ENCODE assay signal across 22 cellular contexts in the genomic region with DNA sequence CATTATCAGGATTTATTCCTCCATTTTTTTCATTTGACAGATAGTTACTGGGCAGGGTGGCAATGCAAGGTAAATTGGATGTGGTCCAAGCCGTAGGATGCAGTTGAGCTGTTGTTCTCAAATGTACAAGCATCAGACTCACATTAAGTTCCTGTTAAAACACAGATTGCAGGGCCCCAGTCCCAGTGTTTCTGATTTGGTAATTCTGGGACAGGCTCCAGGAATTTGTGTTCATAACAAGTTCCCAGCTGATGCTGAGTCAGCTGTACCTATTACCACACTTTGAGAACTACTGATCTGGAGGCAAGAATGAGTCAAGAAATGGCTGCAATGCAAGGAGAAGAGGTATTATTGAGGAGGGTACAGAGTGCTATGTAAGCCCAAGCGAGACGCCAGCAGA. TPM values are rescaled to one million over a fixed set of nuclear protein-coding genes. Genes with fewer than 3 reads are reported as not detected.
A peak's percentile ranks its signal among the peaks of the same experiment; 100 is the strongest.
DNase-seq lines count a peak whose midpoint lies in the region; ATAC-seq, FAIRE-seq and TF ChIP-seq lines count a peak whose summit lies in the region.
"Had no signal": no experiment of that assay in that cellular context is flagged by ENCODE, and none has a peak within 500 bp of the region (broad histone marks: within the 10 kb centered on the region; RNA-seq: fewer than 3 reads in every experiment).

No MANE protein-coding gene starts in this region.

- no peak overlapping the region for H3K23ac ChIP-seq in H1 (ENCODE audit: insufficient read length)

- POLR2A ChIA-PET in PC-3 (lab: Charles Lee; ENCODE audit: unreplicated experiment): no interaction called here
- POLR2A ChIA-PET in H1 (lab: Charles Lee; ENCODE audit: partially characterized antibody): no interaction called here

- H2AK5ac ChIP-seq in H1 (ENCODE audit: low read depth, low read length): no peak overlapping the region

- no peak overlapping the region for H3K18ac ChIP-seq in H1 (ENCODE audit: extremely low read depth, low read length)

- H2BK15ac ChIP-seq in H1 (ENCODE audit: low read length): no peak overlapping the region

- TF ChIP-seq EP300 in H1 (IDR thresholded peaks at IDR 0.05; ENCODE audit: borderline replicate concordance in 1 of 2, low read depth in 2 of 2, low read length in 2 of 2): no peak

- H3K4me2 ChIP-seq in PC-3 (ENCODE audit: low read length) (no peak overlapping the region), H1 (ENCODE audit: insufficient read depth in 1 of 2, low read depth in 2 of 2, low read length in 2 of 2) (no peak overlapping the region)
- H3K4me2 ChIP-seq: BLaER1 treated with 17β-estradiol and CSF1 and Interleukin-3, amounts not matched to agents 10 nM and 100 nM had no signal

- WGBS in H1 (ENCODE audit: extremely low coverage in 1 of 2, insufficient coverage in 1 of 2, insufficient read length in 1 of 2, insufficient replicate concordance in 2 of 2, low coverage in 1 of 2, low lambda C conversion rate in 2 of 2, missing lambda C conversion rate in 1 of 2), 2 experiments: 85% methylated on average over 3 of the region's 3 CpGs; no CpG with 5 or more reads in 1 of the 2 experiments

- H2BK120ac ChIP-seq in H1 (replicated peaks; ENCODE audit: low read depth, low read length): no peak overlapping the region

- no peaks in the 10 kb centered on the region for H3K4me1 Mint-ChIP-seq in activated naive CD4-positive, alpha-beta T cell treated with anti-CD3 and anti-CD28 coated beads for 36 hours (ENCODE audit: low read depth)
- H3K4me1 Mint-ChIP-seq: activated B cell treated with CpG ODN at 0.5 μM for 24 hours, nephron had no signal

- no peak for TF ChIP-seq RAD21 in H1 (IDR thresholded peaks at IDR 0.05 in 1 of 2, conservative IDR thresholded peaks at IDR 0.05 in 1 of 2; ENCODE audit: low read depth in 2 of 2, low read length in 2 of 2)

- no peak overlapping the region for H4K5ac ChIP-seq in H1 (ENCODE audit: insufficient read length, low read depth, low read length)

- H3K56ac ChIP-seq in H1 (replicated peaks; ENCODE audit: insufficient read length, low read depth, low read length): no peak overlapping the region

- H2AFZ ChIP-seq in PC-3 (ENCODE audit: low read length) (no peak overlapping the region), H1 (ENCODE audit: low read length) (peak overlapping the region; percentile 13; the same call in 1 of the 2 replicates)

- no peaks in the 10 kb centered on the region for H3K23me2 ChIP-seq in H1 (ENCODE audit: low read depth, low read length)

- H3K27ac ChIP-seq in PC-3 (ENCODE audit: low read length) (no peak overlapping the region), H1 (ENCODE audit: low read depth, low read length) (no peak overlapping the region)
- H3K27ac ChIP-seq: BLaER1 treated with 17β-estradiol and CSF1 and Interleukin-3, amounts not matched to agents 10 nM and 100 nM; left ventricle myocardium inferior; psoas muscle had no signal

- FAIRE-seq in H1 (lab: Jason Lieb, UNC): no peak
- FAIRE-seq: GM12878, HTR-8/SVneo had no signal

- DNase-seq in GM03348 (ENCODE audit: low spot score) (peak; percentile 9), PC-3 (peak; percentile 79), H1 (ENCODE audit: low read depth in 1 of 2, low spot score in 2 of 2) (no peak), lung microvascular endothelial cell (ENCODE audit: low read depth in 2 of 2) (peak; percentile 57 to 62), NCI-H128 (lab: John Stamatoyannopoulos, UW; ENCODE audit: unreplicated experiment) (no peak), HuH-7.5 (ENCODE audit: low spot score) (no peak)
- no peak for DNase-seq in activated CD4-positive, alpha-beta T cell treated with anti-CD3 and anti-CD28 coated beads, Interleukin-2, amount 50 U/mL, for 48 hours
- DNase-seq in activated naive CD4-positive, alpha-beta T cell treated with anti-CD3 and anti-CD28 coated beads for 36 hours: no peak
- DNase-seq: activated B cell treated with CpG ODN at 0.5 μM for 24 hours; activated CD8-positive, alpha-beta memory T cell treated with anti-CD3 and anti-CD28 coated beads, Interleukin-2, amount 10 ng/mL, durations not matched to agents 7 days and 5 days; activated naive CD4-positive, alpha-beta T cell; central memory CD4-positive, alpha-beta T cell; DMS79 treated with DMSO at 0.1 percent for 48 hours; left ventricle myocardium inferior; NCI-H1092; NCI-H446; psoas muscle; stimulated activated CD4-positive, alpha-beta T cell treated with anti-CD3 and anti-CD28 coated beads, Interleukin-15, amount 100 ng/mL, for 24 hours had no signal

- peak overlapping the region; percentile 69; the same call in 1 of the 2 replicates for H2BK5ac ChIP-seq in H1 (ENCODE audit: low read depth, low read length)

- no TSS peak for BruUV-seq in PC-3 (replicated peaks; lab: Mats Ljungman, UMichigan)

- H3K9me3 ChIP-seq in PC-3 (ENCODE audit: low read length) (no peaks in the 10 kb centered on the region), H1 (ENCODE audit: insufficient read depth in 2 of 2, low read depth in 1 of 2, low read length in 1 of 2) (no peaks in the 10 kb centered on the region)
- H3K9me3 ChIP-seq: BLaER1 treated with 17β-estradiol and CSF1 and Interleukin-3, amounts not matched to agents 10 nM and 100 nM; left ventricle myocardium inferior; psoas muscle had no signal

- H3K14ac ChIP-seq in H1 (ENCODE audit: insufficient read length): no peak overlapping the region

- H3K27ac Mint-ChIP-seq in activated naive CD4-positive, alpha-beta T cell treated with anti-CD3 and anti-CD28 coated beads for 36 hours: no peak overlapping the region
- H3K27ac Mint-ChIP-seq: activated B cell treated with CpG ODN at 0.5 μM for 24 hours; activated CD8-positive, alpha-beta memory T cell treated with anti-CD3 and anti-CD28 coated beads, Interleukin-2, amount 10 ng/mL, durations not matched to agents 7 days and 5 days; nephron had no signal

- H3K79me2 ChIP-seq in PC-3 (ENCODE audit: low read length) (no peaks in the 10 kb centered on the region), H1 (ENCODE audit: control insufficient read depth in 1 of 2, insufficient read depth in 2 of 2, low read length in 2 of 2) (no peaks in the 10 kb centered on the region)

- H3K4me1 ChIP-seq in PC-3 (ENCODE audit: insufficient read depth, low read length) (peaks cover 35% of the 10 kb centered on the region), H1 (replicated peaks in 1 of 4; ENCODE audit: control insufficient read depth in 3 of 4, insufficient read depth in 4 of 4, low read length in 3 of 4) (peaks cover 0 to 5% (median 2%) of the 10 kb centered on the region in 4 experiments; a peak in 2 of 7 replicates)
- H3K4me1 ChIP-seq: left ventricle myocardium inferior, psoas muscle had no signal

- no peaks in the 10 kb centered on the region for H3K27me3 Mint-ChIP-seq in activated naive CD4-positive, alpha-beta T cell treated with anti-CD3 and anti-CD28 coated beads for 36 hours (ENCODE audit: low read depth)

- no peaks in the 10 kb centered on the region for H3K9me2 ChIP-seq in PC-3 (replicated peaks; ENCODE audit: low read length)

- no peak for TF ChIP-seq POLR2A in H1 (IDR thresholded peaks at IDR 0.05; ENCODE audit: control extremely low read depth in 1 of 2, low read depth in 2 of 2, low read length in 2 of 2)

- H3K4ac ChIP-seq in H1 (replicated peaks; ENCODE audit: insufficient read length, low read depth, low read length): no peak overlapping the region

- H2BK20ac ChIP-seq in H1 (ENCODE audit: low read length): peak overlapping the region; percentile 35; the same call in 1 of the 2 replicates

- no peak overlapping the region for H3K4me3 ChIP-seq in PC-3 (ENCODE audit: low read length)
- H3K4me3 ChIP-seq in H1 (ENCODE audit: extremely low read depth in 1 of 4, insufficient read depth in 2 of 4, low read depth in 3 of 4, low read length in 4 of 4): no peak overlapping the region
- H3K4me3 ChIP-seq: BLaER1 treated with 17β-estradiol and CSF1 and Interleukin-3, amounts not matched to agents 10 nM and 100 nM; GM12878; left ventricle myocardium inferior; psoas muscle had no signal

- H3K9me3 Mint-ChIP-seq in activated naive CD4-positive, alpha-beta T cell treated with anti-CD3 and anti-CD28 coated beads for 36 hours: no peaks in the 10 kb centered on the region
- H3K9me3 Mint-ChIP-seq: activated B cell treated with CpG ODN at 0.5 μM for 24 hours, nephron had no signal

- no peaks in the 10 kb centered on the region for H4K20me1 ChIP-seq in PC-3 (ENCODE audit: low read length)
- no peaks in the 10 kb centered on the region for H4K20me1 ChIP-seq in H1 (replicated peaks in 1 of 2; ENCODE audit: control insufficient read depth in 1 of 2, insufficient read depth in 2 of 2, low read length in 2 of 2)
- H4K20me1 ChIP-seq: BLaER1 treated with 17β-estradiol and CSF1 and Interleukin-3, amounts not matched to agents 10 nM and 100 nM had no signal

- no peak overlapping the region for H4K91ac ChIP-seq in H1 (replicated peaks; ENCODE audit: insufficient read length, low read length)

- no peak overlapping the region for H4K8ac ChIP-seq in H1 (ENCODE audit: extremely low read depth, insufficient read depth, low read length)

- H3K4me3 Mint-ChIP-seq in activated naive CD4-positive, alpha-beta T cell treated with anti-CD3 and anti-CD28 coated beads for 36 hours: no peak overlapping the region
- H3K4me3 Mint-ChIP-seq: activated B cell treated with CpG ODN at 0.5 μM for 24 hours; activated CD8-positive, alpha-beta memory T cell treated with anti-CD3 and anti-CD28 coated beads, Interleukin-2, amount 10 ng/mL, durations not matched to agents 7 days and 5 days; nephron had no signal

- H2BK12ac ChIP-seq in H1 (ENCODE audit: low read depth, low read length): peak overlapping the region; percentile 86; the same call in 1 of the 2 replicates

- no peaks in the 10 kb centered on the region for H3K36me3 ChIP-seq in PC-3 (ENCODE audit: low read depth, low read length)
- no peaks in the 10 kb centered on the region for H3K36me3 ChIP-seq in H1 (ENCODE audit: control insufficient read depth in 2 of 4, insufficient read depth in 4 of 4, low read length in 3 of 4)
- H3K36me3 ChIP-seq: BLaER1 treated with 17β-estradiol and CSF1 and Interleukin-3, amounts not matched to agents 10 nM and 100 nM; left ventricle myocardium inferior had no signal

- H3K79me1 ChIP-seq in H1 (ENCODE audit: low read depth, low read length): no peaks in the 10 kb centered on the region

- CTCF ChIA-PET in PC-3 (lab: Charles Lee) (no interaction called here), H1 (lab: Charles Lee; ENCODE audit: partially characterized antibody) (interaction anchor here (0.9 to 1.6 kb wide), 3 partner anchors 14 to 143 kb away, joined by 3 to 4 read pairs (median 3); no protein-coding TSS in a partner anchor)
- CTCF ChIA-PET in activated naive CD4-positive, alpha-beta T cell treated with anti-CD3 and anti-CD28 coated beads for 36 hours (lab: Charles Lee): no interaction called here

- H3K9ac ChIP-seq in PC-3 (ENCODE audit: low read length): no peak overlapping the region
- no peak overlapping the region for H3K9ac ChIP-seq in H1 (replicated peaks in 1 of 4; ENCODE audit: extremely low read depth in 1 of 4, low read depth in 3 of 4, low read length in 3 of 4)
- H3K9ac ChIP-seq: BLaER1 treated with 17β-estradiol and CSF1 and Interleukin-3, amounts not matched to agents 10 nM and 100 nM had no signal

- H3K27me3 ChIP-seq in PC-3 (ENCODE audit: low read length): no peaks in the 10 kb centered on the region
- H3K27me3 ChIP-seq in H1 (replicated peaks in 1 of 4; ENCODE audit: control insufficient read depth in 3 of 4, extremely low read depth in 1 of 4, insufficient read depth in 3 of 4, low read length in 3 of 4): no peaks in the 10 kb centered on the region
- H3K27me3 ChIP-seq: BLaER1 treated with 17β-estradiol and CSF1 and Interleukin-3, amounts not matched to agents 10 nM and 100 nM had no signal

- TF ChIP-seq CTCF in PC-3 (conservative IDR thresholded peaks at IDR 0.05; ENCODE audit: low read depth, low read length) (no peak), H1 (IDR thresholded peaks at IDR 0.05; ENCODE audit: control extremely low read depth in 1 of 3, insufficient read depth in 1 of 3, low read depth in 1 of 3, low read length in 3 of 3) (no peak)

- ATAC-seq in PC-3: no peak
- ATAC-seq: activated CD8-positive, alpha-beta memory T cell treated with anti-CD3 and anti-CD28 coated beads, Interleukin-2, amount 10 ng/mL, durations not matched to agents 7 days and 5 days; GM12878; psoas muscle had no signal

- H3K36me3 Mint-ChIP-seq in activated naive CD4-positive, alpha-beta T cell treated with anti-CD3 and anti-CD28 coated beads for 36 hours (ENCODE audit: low read depth): no peaks in the 10 kb centered on the region
- H3K36me3 Mint-ChIP-seq: activated CD8-positive, alpha-beta memory T cell treated with anti-CD3 and anti-CD28 coated beads, Interleukin-2, amount 10 ng/mL, durations not matched to agents 7 days and 5 days had no signal

- intact Hi-C loops in PC-3 (cut with micrococcal nuclease): no loop called here
- intact Hi-C loops in activated naive CD4-positive, alpha-beta T cell treated with anti-CD3 and anti-CD28 coated beads for 36 hours (cut with micrococcal nuclease): no loop called here

- peaks cover 3% of the 10 kb centered on the region for H3F3A ChIP-seq in PC-3 (ENCODE audit: low read length, unreplicated experiment)

RNA-seq across cellular contexts. Expression of gene TMEM244, which starts 11.7 kb away (rescaled TPM):
- not detected in 2 replicates for total RNA-seq in PC-3 (2014; rRNA removed)
- total RNA-seq in H1 (2021; fragmentation: NEBNext Ultra II Directional; extraction: Animal tissue kit (Norgen Biotek cat#: 25700)): not detected in 2 replicates
- not detected in 2 replicates for polyA plus RNA-seq in H1 (2011; rRNA removed)
- not detected for polyA plus RNA-seq in H1 (2011; cell fraction: cytosol; rRNA removed)
- polyA plus RNA-seq in H1 (2011; cell fraction: nucleus; rRNA removed): not detected
- polyA plus RNA-seq in H1 (2012, experiment 1 of 2): not detected in 4 replicates
- polyA plus RNA-seq in H1 (2012, experiment 2 of 2): not detected
- not detected for polyA plus RNA-seq in H1 (2013, experiment 1 of 2)
- not detected for polyA plus RNA-seq in H1 (2013, experiment 2 of 2)
- polyA minus RNA-seq in H1 (2011; rRNA and poly(A)+ RNA removed): not detected in 2 replicates
- not detected for polyA minus RNA-seq in H1 (2011; cell fraction: cytosol; rRNA and poly(A)+ RNA removed)
- not detected for polyA minus RNA-seq in H1 (2011; cell fraction: nucleus; rRNA and poly(A)+ RNA removed)
- total RNA-seq in lung microvascular endothelial cell: not detected in 2 replicates
- total RNA-seq in activated naive CD4-positive, alpha-beta T cell treated with anti-CD3 and anti-CD28 coated beads for 36 hours: not detected
- total RNA-seq: activated B cell treated with CpG ODN at 0.5 μM for 24 hours, GM12878, left ventricle myocardium inferior, psoas muscle had no signal
- polyA plus RNA-seq: psoas muscle had no signal

Comparison
In these comparisons a context has a peak if more than half of its experiments do, and no peak if none do; other contexts are left out.
1. DNase-seq: peak in GM03348 (single experiment), PC-3 (single experiment) and lung microvascular endothelial cell (2 of 2); none in H1 (0 of 2), activated CD4-positive, alpha-beta T cell treated with anti-CD3 and anti-CD28 coated beads, Interleukin-2, amount 50 U/mL, for 48 hours (0 of 2), NCI-H128 (single experiment), activated naive CD4-positive, alpha-beta T cell treated with anti-CD3 and anti-CD28 coated beads for 36 hours (single experiment) and HuH-7.5 (single experiment).